In the genomic region with DNA sequence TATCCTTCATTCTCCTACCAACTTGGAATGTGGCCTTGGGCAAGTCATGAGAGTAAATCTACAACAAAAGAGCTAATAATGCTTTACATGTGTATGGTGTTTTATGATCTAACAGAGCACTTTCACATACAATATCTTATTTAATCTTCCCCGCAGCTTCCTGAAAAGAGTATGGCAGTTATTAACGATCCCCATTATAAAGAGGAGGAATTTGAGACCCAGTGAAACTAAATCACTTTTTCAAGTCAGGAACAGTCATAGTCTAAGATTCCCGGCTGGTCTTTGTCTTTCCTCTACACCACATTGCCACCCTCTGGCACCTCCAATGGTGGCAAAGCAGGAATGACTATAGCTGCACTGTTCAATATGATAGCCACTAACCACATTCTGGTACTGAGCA, we compare ENCODE assay signal across 1 cellular context.
TF ChIP-seq lines count a peak whose summit lies in the region.

No MANE protein-coding gene starts in this region.

TF ChIP-seq in GM12878, 131 proteins besides CTCF, POLR2A, EP300 and RAD21 (continued from another document):
- no peak for TF ChIP-seq E4F1 (IDR thresholded peaks at IDR 0.05; ENCODE audit: borderline replicate concordance, partially characterized antibody)
- no peak for TF ChIP-seq ZNF24 (IDR thresholded peaks at IDR 0.05)
- no peak for TF ChIP-seq HCFC1 (IDR thresholded peaks at IDR 0.05; ENCODE audit: low read length)
- TF ChIP-seq KAT2A (conservative IDR thresholded peaks at IDR 0.05; ENCODE audit: control insufficient read depth, low read depth, low read length) = no peak
- no peak for TF ChIP-seq MXI1 (IDR thresholded peaks at IDR 0.05; ENCODE audit: low read depth, low read length)
- TF ChIP-seq, protein P1, sequence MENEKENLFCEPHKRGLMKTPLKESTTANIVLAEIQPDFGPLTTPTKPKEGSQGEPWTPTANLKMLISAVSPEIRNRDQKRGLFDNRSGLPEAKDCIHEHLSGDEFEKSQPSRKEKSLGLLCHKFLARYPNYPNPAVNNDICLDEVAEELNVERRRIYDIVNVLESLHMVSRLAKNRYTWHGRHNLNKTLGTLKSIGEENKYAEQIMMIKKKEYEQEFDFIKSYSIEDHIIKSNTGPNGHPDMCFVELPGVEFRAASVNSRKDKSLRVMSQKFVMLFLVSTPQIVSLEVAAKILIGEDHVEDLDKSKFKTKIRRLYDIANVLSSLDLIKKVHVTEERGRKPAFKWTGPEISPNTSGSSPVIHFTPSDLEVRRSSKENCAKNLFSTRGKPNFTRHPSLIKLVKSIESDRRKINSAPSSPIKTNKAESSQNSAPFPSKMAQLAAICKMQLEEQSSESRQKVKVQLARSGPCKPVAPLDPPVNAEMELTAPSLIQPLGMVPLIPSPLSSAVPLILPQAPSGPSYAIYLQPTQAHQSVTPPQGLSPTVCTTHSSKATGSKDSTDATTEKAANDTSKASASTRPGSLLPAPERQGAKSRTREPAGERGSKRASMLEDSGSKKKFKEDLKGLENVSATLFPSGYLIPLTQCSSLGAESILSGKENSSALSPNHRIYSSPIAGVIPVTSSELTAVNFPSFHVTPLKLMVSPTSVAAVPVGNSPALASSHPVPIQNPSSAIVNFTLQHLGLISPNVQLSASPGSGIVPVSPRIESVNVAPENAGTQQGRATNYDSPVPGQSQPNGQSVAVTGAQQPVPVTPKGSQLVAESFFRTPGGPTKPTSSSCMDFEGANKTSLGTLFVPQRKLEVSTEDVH (IDR thresholded peaks at IDR 0.05; ENCODE audit: low read depth, partially characterized antibody) = no peak
- no peak for TF ChIP-seq TBL1XR1 (IDR thresholded peaks at IDR 0.05; ENCODE audit: low read depth, low read length)
- TF ChIP-seq NFXL1 (IDR thresholded peaks at IDR 0.05; ENCODE audit: borderline replicate concordance) = no peak
- no peak for TF ChIP-seq USF2 (IDR thresholded peaks at IDR 0.05; ENCODE audit: borderline replicate concordance, low read depth, low read length)
- no peak for TF ChIP-seq KDM1A (IDR thresholded peaks at IDR 0.05; ENCODE audit: borderline replicate concordance)
